21 cellular contexts compared by ENCODE assay signal in genomic region chr12:105348561-105348960, GRCh38.
"Had no signal": no experiment of that assay in that cellular context is flagged by ENCODE, and none has a peak within 500 bp of the region (broad histone marks: within the 10 kb centered on the region; RNA-seq: fewer than 3 reads in every experiment).

No MANE protein-coding gene starts in this region.

- H3K9me3 Mint-ChIP-seq: activated CD8-positive, alpha-beta T cell treated with anti-CD3 and anti-CD28 coated beads for 36 hours; activated naive CD4-positive, alpha-beta T cell treated with anti-CD3 and anti-CD28 coated beads, Interleukin-2, amount 50 U/mL, for 24 hours; activated T-cell treated with anti-CD3 and anti-CD28 coated beads, Interleukin-2, amount 50 U/mL, for 4 hours; stimulated activated naive CD8-positive, alpha-beta T cell treated with anti-CD3 and anti-CD28 coated beads, Interleukin-15, Interleukin-2, amounts not matched to agents 100 ng/mL and 50 ng/mL, for 24 hours; T-helper 1 cell treated with Interleukin-12 subunit alpha and Interleukin-12 subunit beta and Interleukin-4 antibody, amounts not matched to agents 30 μg/mL and 1 μg/mL, for 36 hours; WTC11 had no signal

- FAIRE-seq: bronchial epithelial cell, endometrium, keratinocyte, TTC549 had no signal

- H3K4me1 ChIP-seq: upper lobe of left lung had no signal

- H3K27me3 ChIP-seq: hepatocyte, right lobe of liver, suprapubic skin, upper lobe of left lung had no signal

- H3K4me2 ChIP-seq: hepatocyte, smooth muscle cell had no signal

- H3K27ac ChIP-seq: hepatocyte, right lobe of liver, suprapubic skin, upper lobe of left lung had no signal

- H3K27me3 Mint-ChIP-seq: activated CD8-positive, alpha-beta T cell treated with anti-CD3 and anti-CD28 coated beads for 36 hours; activated naive CD4-positive, alpha-beta T cell treated with anti-CD3 and anti-CD28 coated beads, Interleukin-2, amount 50 U/mL, for 24 hours; naive thymus-derived CD4-positive, alpha-beta T cell; stimulated activated naive CD8-positive, alpha-beta T cell treated with anti-CD3 and anti-CD28 coated beads, Interleukin-15, Interleukin-2, amounts not matched to agents 100 ng/mL and 50 ng/mL, for 24 hours had no signal

- H3K36me3 ChIP-seq: right lobe of liver, suprapubic skin, upper lobe of left lung had no signal

- H3K4me3 Mint-ChIP-seq: activated CD8-positive, alpha-beta T cell treated with anti-CD3 and anti-CD28 coated beads for 36 hours; activated naive CD4-positive, alpha-beta T cell treated with anti-CD3 and anti-CD28 coated beads, Interleukin-2, amount 50 U/mL, for 24 hours; activated T-cell treated with anti-CD3 and anti-CD28 coated beads, Interleukin-2, amount 50 U/mL, for 4 hours; naive thymus-derived CD4-positive, alpha-beta T cell; stimulated activated naive CD8-positive, alpha-beta T cell treated with anti-CD3 and anti-CD28 coated beads, Interleukin-15, Interleukin-2, amounts not matched to agents 100 ng/mL and 50 ng/mL, for 24 hours; T-helper 1 cell treated with Interleukin-12 subunit alpha and Interleukin-12 subunit beta and Interleukin-4 antibody, amounts not matched to agents 30 μg/mL and 1 μg/mL, for 36 hours; WTC11 had no signal

- H3K9me3 ChIP-seq: right lobe of liver, suprapubic skin, upper lobe of left lung had no signal

- H3K27ac Mint-ChIP-seq: activated CD8-positive, alpha-beta T cell treated with anti-CD3 and anti-CD28 coated beads for 36 hours; activated naive CD4-positive, alpha-beta T cell treated with anti-CD3 and anti-CD28 coated beads, Interleukin-2, amount 50 U/mL, for 24 hours; naive thymus-derived CD4-positive, alpha-beta T cell; T-helper 1 cell treated with Interleukin-12 subunit alpha and Interleukin-12 subunit beta and Interleukin-4 antibody, amounts not matched to agents 30 μg/mL and 1 μg/mL, for 36 hours; WTC11 had no signal

- H3K4me3 ChIP-seq: hepatocyte, right lobe of liver, smooth muscle cell, suprapubic skin, upper lobe of left lung had no signal

- ATAC-seq: activated CD8-positive, alpha-beta T cell treated with anti-CD3 and anti-CD28 coated beads for 36 hours; activated T-cell treated with anti-CD3 and anti-CD28 coated beads, Interleukin-2, amount 50 U/mL, for 4 hours; left lobe of liver; naive thymus-derived CD4-positive, alpha-beta T cell; right lobe of liver; WTC11 had no signal

- DNase-seq: activated CD4-positive, alpha-beta T cell treated with anti-CD3 and anti-CD28 coated beads for 4 hours; activated CD8-positive, alpha-beta T cell treated with anti-CD3 and anti-CD28 coated beads for 36 hours; activated effector memory CD4-positive, alpha-beta T cell treated with anti-CD3 and anti-CD28 coated beads, Interleukin-2, amount 50 U/mL, for 16 hours; activated T-cell treated with anti-CD3 and anti-CD28 coated beads, Interleukin-2, amount 50 U/mL, for 4 hours; amygdala; mammary epithelial cell; naive thymus-derived CD4-positive, alpha-beta T cell; right lobe of liver; upper lobe of left lung had no signal

- H2AFZ ChIP-seq: hepatocyte had no signal
